Comparison of ENCODE assay signal across 8 cellular contexts in genomic region chr5:39399135-39400036, GRCh38. TPM values are rescaled to one million over a fixed set of nuclear protein-coding genes. Genes with fewer than 3 reads are reported as not detected.
DNase-seq lines count a peak whose midpoint lies in the region; ATAC-seq and TF ChIP-seq lines count a peak whose summit lies in the region.

No MANE protein-coding gene starts in this region.

- H3K36me3 Mint-ChIP-seq in H9 (ENCODE audit: insufficient read depth in 1 of 3, low read depth in 3 of 3), result no peaks in the 10 kb centered on the region

- TF ChIP-seq CTCF in fibroblast of villous mesenchyme (IDR thresholded peaks at IDR 0.05; ENCODE audit: insufficient read depth, low read depth, low read length), result no peak
- no peak for TF ChIP-seq CTCF in prostate gland (IDR thresholded peaks at IDR 0.05)
- TF ChIP-seq CTCF in H9 (conservative IDR thresholded peaks at IDR 0.05), result no peak

- no peak overlapping the region; a peak in 1 of 7 replicates for H3K27ac Mint-ChIP-seq in H9

- H3K18ac ChIP-seq in H9 (ENCODE audit: insufficient read length, low read depth, low read length), result no peak overlapping the region

- 72% methylated on average over 1 of the region's 1 CpG for WGBS in prostate gland
- no CpG with 5 or more reads among the region's 1 CpG for WGBS in H9 (ENCODE audit: extremely low coverage, insufficient read length, low lambda C conversion rate)

- TF ChIP-seq POLR2A in prostate gland (IDR thresholded peaks at IDR 0.05), result no peak

- H3K4me3 ChIP-seq in SK-N-MC, result peak overlapping the region; percentile 55
- no peak overlapping the region for H3K4me3 ChIP-seq in fibroblast of villous mesenchyme (ENCODE audit: low read depth, low read length)
- no peak overlapping the region for H3K4me3 ChIP-seq in prostate gland

- H3K9me3 ChIP-seq in SK-N-MC (ENCODE audit: low read depth, low read length) (no peaks in the 10 kb centered on the region), prostate gland (no peaks in the 10 kb centered on the region), H9 (ENCODE audit: control insufficient read depth, low read depth, low read length) (no peaks in the 10 kb centered on the region)

- H4K8ac ChIP-seq in H9 (replicated peaks; ENCODE audit: insufficient read length, low read depth, low read length), result no peak overlapping the region

- no peak overlapping the region for H3K4me3 Mint-ChIP-seq in H9

- H3K79me1 ChIP-seq in H9 (ENCODE audit: insufficient read depth, low read depth, low read length, poor library complexity, severe bottlenecking), result no peaks in the 10 kb centered on the region

- H3K14ac ChIP-seq in H9 (ENCODE audit: insufficient read depth, low read length), result no peak overlapping the region

- H3K56ac ChIP-seq in H9 (ENCODE audit: insufficient read length, low read depth, low read length), result no peak overlapping the region

- DNase-seq in EH (ENCODE audit: low read depth) (peak; percentile 98), SK-N-MC (ENCODE audit: low read depth, low spot score) (peak; percentile 96), fibroblast of villous mesenchyme (ENCODE audit: low read depth) (peak; percentile 99), prostate gland (ENCODE audit: low spot score) (no peak), SHP77 (lab: John Stamatoyannopoulos, UW) (no peak), SK-N-DZ (ENCODE audit: low spot score) (no peak), H9 (no peak)

- H2BK120ac ChIP-seq in H9 (ENCODE audit: low read depth, low read length, poor library complexity, severe bottlenecking), result no peak overlapping the region

- H3K23me2 ChIP-seq in H9 (ENCODE audit: insufficient read length, low read depth, low read length, poor library complexity, severe bottlenecking), result peaks cover 3% of the 10 kb centered on the region

- no peak overlapping the region for H2AK5ac ChIP-seq in H9 (ENCODE audit: insufficient read length, low read length)

- H2BK15ac ChIP-seq in H9 (ENCODE audit: low read depth, low read length), result no peak overlapping the region

- H3K4ac ChIP-seq in H9 (ENCODE audit: low read depth, low read length), result no peak overlapping the region

- no peak overlapping the region for H4K5ac ChIP-seq in H9 (ENCODE audit: insufficient read length, low read depth, low read length)

- H3K27ac ChIP-seq in SK-N-MC (peak overlapping the region; percentile 99), prostate gland (peak overlapping the region; percentile 26 to 58), H9 (ENCODE audit: insufficient read length, low read depth, low read length) (no peak overlapping the region)

- H3K79me2 ChIP-seq in H9 (ENCODE audit: insufficient read depth, low read length), result no peaks in the 10 kb centered on the region

- peaks cover 24 to 26% of the 10 kb centered on the region in 2 experiments for H3K4me1 Mint-ChIP-seq in H9

- H3K4me2 ChIP-seq in H9 (ENCODE audit: insufficient read depth, insufficient read length, low read length), result no peak overlapping the region

- H3K27me3 ChIP-seq in prostate gland (replicated peaks; ENCODE audit: insufficient read depth), result no peaks in the 10 kb centered on the region
- no peaks in the 10 kb centered on the region for H3K27me3 ChIP-seq in H9 (ENCODE audit: insufficient read depth, low read length)

- H2BK12ac ChIP-seq in H9 (ENCODE audit: insufficient read length, low read depth, low read length), result no peak overlapping the region

- peak overlapping the region; percentile 74 for H3K9ac ChIP-seq in SK-N-MC (ENCODE audit: insufficient read length)
- no peak overlapping the region for H3K9ac ChIP-seq in H9 (ENCODE audit: extremely low read depth, insufficient read length, low read length)

- no peaks in the 10 kb centered on the region for H3K27me3 Mint-ChIP-seq in H9 (ENCODE audit: low read depth)

- no peak overlapping the region for H2AFZ ChIP-seq in H9 (ENCODE audit: low read length)

- no peak overlapping the region for H2BK5ac ChIP-seq in H9 (ENCODE audit: insufficient read length, low read length)

- H2BK20ac ChIP-seq in H9 (ENCODE audit: low read depth, low read length, poor library complexity, severe bottlenecking), result no peak overlapping the region

- H3K9me3 Mint-ChIP-seq in H9, result no peaks in the 10 kb centered on the region

- H3K4me1 ChIP-seq in prostate gland (replicated peaks) (no peaks in the 10 kb centered on the region), H9 (ENCODE audit: insufficient read depth, low read length) (no peaks in the 10 kb centered on the region)

- no peak overlapping the region for H3K23ac ChIP-seq in H9 (ENCODE audit: insufficient read length, low read depth, low read length)

- no peaks in the 10 kb centered on the region for H4K20me1 ChIP-seq in H9 (ENCODE audit: control insufficient read depth, insufficient read depth, insufficient read length)

- intact Hi-C loops in prostate gland (cut with DNase I), result no loop called here

- no peak overlapping the region for H3T11ph ChIP-seq in H9 (ENCODE audit: low read length)

- H3K36me3 ChIP-seq in SK-N-MC (ENCODE audit: insufficient read depth, low read length), result no peaks in the 10 kb centered on the region
- H3K36me3 ChIP-seq in prostate gland, result no peaks in the 10 kb centered on the region

- ATAC-seq in GM19463 (IDR thresholded peaks at IDR 0.05; ENCODE audit: unreplicated experiment), result no peak

- H4K91ac ChIP-seq in H9 (ENCODE audit: insufficient read length, low read depth, low read length), result no peak overlapping the region

RNA-seq across cellular contexts. Expression of gene DAB2, which starts 25.4 kb away (rescaled TPM):
- total RNA-seq in fibroblast of villous mesenchyme (231 and 332 TPM in 2 replicates), prostate gland (10 to 100 TPM; 15.6 to 38.1 TPM), H9 (2021) (2.3 and 2.7 TPM in 2 replicates)
- not detected in 2 replicates for polyA plus RNA-seq in SK-N-DZ (2014; cell fraction: cytosol; rRNA removed)
- polyA plus RNA-seq in SK-N-DZ (2014; cell fraction: nucleus; rRNA removed), result not detected in 2 replicates

RNA-seq across cellular contexts. Expression of gene C9, which starts 35.1 kb away (rescaled TPM):
- under 0.01 TPM in 1 of 2 replicates, not detected in the other for total RNA-seq in fibroblast of villous mesenchyme
- not detected for total RNA-seq in prostate gland
- not detected in 2 replicates for polyA plus RNA-seq in SK-N-DZ (2014; cell fraction: cytosol; rRNA removed)
- not detected in 2 replicates for polyA plus RNA-seq in SK-N-DZ (2014; cell fraction: nucleus; rRNA removed)
- not detected in 2 replicates for total RNA-seq in H9 (2021)

Comparison
In these comparisons a context has a peak if more than half of its experiments do, and no peak if none do; other contexts are left out.
1. DNase-seq: peak in EH (single experiment), SK-N-MC (single experiment) and fibroblast of villous mesenchyme (single experiment); none in prostate gland (single experiment), SHP77 (0 of 2), SK-N-DZ (single experiment) and H9 (single experiment).